Comparison of ENCODE assay signal across 8 cellular contexts in genomic region chr10:110600487-110601101, GRCh38. TPM values are rescaled to one million over a fixed set of nuclear protein-coding genes. Genes with fewer than 3 reads are reported as not detected.
A peak's percentile ranks its signal among the peaks of the same experiment; 100 is the strongest.
DNase-seq lines count a peak whose midpoint lies in the region; ATAC-seq and TF ChIP-seq lines count a peak whose summit lies in the region.

No MANE protein-coding gene starts in this region.

- TF ChIP-seq CTCF in WI38 (IDR thresholded peaks at IDR 0.05; ENCODE audit: low read depth, low read length) (peak; percentile 46), testis (IDR thresholded peaks at IDR 0.05) (peak in 1 of 3 experiments; percentile 39)

- no peaks in the 10 kb centered on the region for H3K9me3 ChIP-seq in testis

- DNase-seq in DMS 273 (lab: John Stamatoyannopoulos, UW; ENCODE audit: unreplicated experiment) (peak; percentile 69), DMS 273 treated with DMSO at 0.1 percent for 48 hours (lab: John Stamatoyannopoulos, UW) (no peak), MV-4-11 (lab: John Stamatoyannopoulos, UW) (peak; percentile 41), hepatic stellate cell (ENCODE audit: low spot score) (peak; percentile 18), testis (peak; percentile 31)

- ATAC-seq in GM19438 (IDR thresholded peaks at IDR 0.05; ENCODE audit: low read depth, unreplicated experiment), result peak; percentile 62
- ATAC-seq in GM21381 (IDR thresholded peaks at IDR 0.05; ENCODE audit: unreplicated experiment), result no peak

- no peak overlapping the region for H3K4me3 ChIP-seq in WI38 (ENCODE audit: low read depth, low read length)
- H3K4me3 ChIP-seq in testis, result no peak overlapping the region

- WGBS in testis, 2 donors, result 70 to 72% methylated on average over 2 of the region's 2 CpGs

- no peaks in the 10 kb centered on the region for H3K36me3 ChIP-seq in testis (ENCODE audit: low read depth, missing control alignments)

- no peak overlapping the region for H3K27ac ChIP-seq in testis

- no peaks in the 10 kb centered on the region for H3K27me3 ChIP-seq in testis

- no peak for TF ChIP-seq POLR2A in testis (IDR thresholded peaks at IDR 0.05)

- H3K4me1 ChIP-seq in testis, result no peaks in the 10 kb centered on the region

- intact Hi-C loops in testis (cut with DNase I; ENCODE audit: low total_unique reads), result no loop called here

RNA-seq across cellular contexts. Expression of gene SMC3, which starts 33.1 kb away (rescaled TPM):
- total RNA-seq in testis, result 10 to 100 TPM; 65.4 to 86.8 TPM
- polyA plus RNA-seq in testis (ENCODE audit: insufficient read depth, low read depth, low replicate concordance), result 28.7 TPM

RNA-seq across cellular contexts. Expression of gene RBM20, which starts 43.5 kb away (rescaled TPM):
- 1 to 10 TPM; 3.1 to 5.3 TPM for total RNA-seq in testis
- polyA plus RNA-seq in testis (ENCODE audit: insufficient read depth, low read depth, low replicate concordance), result 1.7 TPM
